In the genomic region with DNA sequence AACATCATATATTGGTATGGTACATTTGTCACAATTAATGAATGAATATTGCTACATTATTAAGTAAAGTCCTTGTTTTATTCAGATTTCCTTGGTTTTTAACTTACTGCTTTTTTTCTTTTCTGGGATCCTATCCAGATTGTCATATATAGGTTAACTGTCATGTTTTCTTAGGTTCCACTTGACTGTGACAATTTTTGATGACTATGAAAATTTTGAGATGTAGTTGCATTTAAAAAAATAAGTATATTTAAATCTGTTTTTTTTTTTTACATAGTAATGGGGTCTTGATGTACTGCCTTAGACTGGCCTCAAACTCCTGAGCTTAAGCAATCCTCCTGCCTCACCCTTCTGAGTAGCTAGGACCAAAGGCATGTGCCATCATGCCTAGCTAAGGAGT, we compare ENCODE assay signal across 30 cellular contexts.
"Had no signal": no experiment of that assay in that cellular context is flagged by ENCODE, and none has a peak within 500 bp of the region (broad histone marks: within the 10 kb centered on the region; RNA-seq: fewer than 3 reads in every experiment).

No MANE protein-coding gene starts in this region.

- ATAC-seq: activated CD4-positive, alpha-beta T cell treated with anti-CD3 and anti-CD28 coated beads for 36 hours; activated CD8-positive, alpha-beta memory T cell treated with anti-CD3 and anti-CD28 coated beads, Interleukin-2, amount 10 ng/mL, durations not matched to agents 7 days and 5 days; activated CD8-positive, alpha-beta T cell treated with anti-CD3 and anti-CD28 coated beads, Interleukin-2, amount 10 ng/mL, durations not matched to agents 7 days and 5 days; activated naive CD8-positive, alpha-beta T cell treated with anti-CD3 and anti-CD28 coated beads, Interleukin-2, amount 50 U/mL, for 24 hours; body of pancreas; gastroesophageal sphincter; heart right ventricle; T-helper 17 cell had no signal

- H3K4me1 ChIP-seq: adrenal gland, body of pancreas, esophagus muscularis mucosa, gastroesophageal sphincter, heart right ventricle had no signal

- H3K27ac ChIP-seq: adrenal gland, body of pancreas, coronary artery, dorsolateral prefrontal cortex, esophagus muscularis mucosa, gastroesophageal sphincter, heart right ventricle had no signal

- H3K9me3 ChIP-seq: adrenal gland, body of pancreas, esophagus muscularis mucosa, gastroesophageal sphincter, heart right ventricle had no signal

- DNase-seq: activated CD4-positive, alpha-beta memory T cell treated with anti-CD3 and anti-CD28 coated beads for 36 hours; activated CD4-positive, alpha-beta T cell treated with anti-CD3 and anti-CD28 coated beads for 36 hours; activated CD4-positive, alpha-beta T cell treated with anti-CD3 and anti-CD28 coated beads, Interleukin-2, amount 10 ng/mL, durations not matched to agents 24 days and 14 days; activated CD4-positive, CD25-positive, alpha-beta regulatory T cell; activated CD4-positive, CD25-positive, alpha-beta regulatory T cell treated with anti-CD3 and anti-CD28 coated beads, Interleukin-2, amount 50 U/mL, for 72 hours; activated CD8-positive, alpha-beta memory T cell treated with anti-CD3 and anti-CD28 coated beads, Interleukin-2, amount 10 ng/mL, durations not matched to agents 7 days and 5 days; activated CD8-positive, alpha-beta memory T cell treated with anti-CD3 and anti-CD28 coated beads, Interleukin-2, amount 50 U/mL, for 4 hours; activated CD8-positive, alpha-beta T cell treated with anti-CD3 and anti-CD28 coated beads, Interleukin-2, amount 10 ng/mL, durations not matched to agents 7 days and 5 days; activated effector memory CD4-positive, alpha-beta T cell treated with anti-CD3 and anti-CD28 coated beads, Interleukin-2, amount 50 U/mL, for 16 hours; activated naive CD4-positive, alpha-beta T cell treated with anti-CD3 and anti-CD28 coated beads for 36 hours; activated naive CD8-positive, alpha-beta T cell treated with anti-CD3 and anti-CD28 coated beads for 36 hours; activated naive CD8-positive, alpha-beta T cell treated with anti-CD3 and anti-CD28 coated beads, Interleukin-2, amount 50 U/mL, for 24 hours; activated T-cell treated with anti-CD3 and anti-CD28 coated beads, Interleukin-2, amount 50 U/mL, for 1 hour; activated T-cell treated with anti-CD3 and anti-CD28 coated beads, Interleukin-2, amount 50 U/mL, for 48 hours; adrenal gland; amygdala; aorta; body of pancreas; dorsolateral prefrontal cortex; effector memory CD4-positive, alpha-beta T cell; endodermal cell; erythroblast; foreskin melanocyte; heart right ventricle; T-helper 1 cell; T-helper 17 cell; T1000 had no signal

- H3K36me3 ChIP-seq: adrenal gland, esophagus muscularis mucosa, gastroesophageal sphincter, heart right ventricle had no signal

- H3K27me3 ChIP-seq: adrenal gland, body of pancreas, dorsolateral prefrontal cortex, esophagus muscularis mucosa, gastroesophageal sphincter had no signal

- H3K4me3 ChIP-seq: adrenal gland, body of pancreas, coronary artery, dorsolateral prefrontal cortex, esophagus muscularis mucosa, gastroesophageal sphincter, heart right ventricle had no signal
